Comparison of ENCODE assay signal across 8 cellular contexts in genomic region chr1:26391450-26391849, GRCh38. TPM values are rescaled to one million over a fixed set of nuclear protein-coding genes. Genes with fewer than 3 reads are reported as not detected.
A peak's percentile ranks its signal among the peaks of the same experiment; 100 is the strongest.
DNase-seq lines count a peak whose midpoint lies in the region; ATAC-seq, FAIRE-seq and TF ChIP-seq lines count a peak whose summit lies in the region.

No MANE protein-coding gene starts in this region.

- no peak overlapping the region for H3K4me3 ChIP-seq in breast epithelium
- no peak overlapping the region for H3K4me3 ChIP-seq in kidney (ENCODE audit: low read length in 2 of 2)
- no peak overlapping the region for H3K4me3 ChIP-seq in coronary artery

- no peaks in the 10 kb centered on the region for H3K36me3 Mint-ChIP-seq in MCF 10A (ENCODE audit: insufficient read depth, unreplicated experiment)

- peaks cover 14% of the 10 kb centered on the region for H3K4me1 Mint-ChIP-seq in MCF 10A (ENCODE audit: insufficient read depth, unreplicated experiment)

- BruUV-seq in MCF 10A (replicated peaks; lab: Mats Ljungman, UMichigan): no TSS peak

- no peaks in the 10 kb centered on the region for H3K9me3 Mint-ChIP-seq in MCF 10A (ENCODE audit: unreplicated experiment)

- H3K27me3 ChIP-seq in breast epithelium: no peaks in the 10 kb centered on the region

- TF ChIP-seq POLR2A in breast epithelium (IDR thresholded peaks at IDR 0.05): no peak

- TF ChIP-seq CTCF in MCF 10A (IDR thresholded peaks at IDR 0.05; ENCODE audit: unreplicated experiment): peak; percentile 91
- no peak for TF ChIP-seq CTCF in breast epithelium (IDR thresholded peaks at IDR 0.05)
- peak; percentile 29 for TF ChIP-seq CTCF in kidney (IDR thresholded peaks at IDR 0.05; ENCODE audit: borderline replicate concordance, extremely low read depth, insufficient read depth)
- TF ChIP-seq CTCF in coronary artery (IDR thresholded peaks at IDR 0.05): no peak

- no peaks in the 10 kb centered on the region for H3K27me3 Mint-ChIP-seq in MCF 10A (ENCODE audit: insufficient read depth, unreplicated experiment)

- DNase-seq in MCF 10A (ENCODE audit: unreplicated experiment): peak; percentile 78
- no peak for DNase-seq in breast epithelium (ENCODE audit: low spot score in 2 of 2)
- peak; percentile 47 for DNase-seq in NCI-H69 (lab: John Stamatoyannopoulos, UW)
- peak; percentile 39 for DNase-seq in activated effector memory CD4-positive, alpha-beta T cell treated with Interleukin-2 at 50 U/mL for 16 hours
- no peak for DNase-seq in kidney
- no peak for DNase-seq in NCI-H187 treated with DMSO at 0.1 percent for 48 hours (lab: John Stamatoyannopoulos, UW)
- DNase-seq in coronary artery (ENCODE audit: low spot score): no peak

- ATAC-seq in GM18868 (IDR thresholded peaks at IDR 0.05; ENCODE audit: unreplicated experiment): no peak

- intact Hi-C loops in MCF 10A (cut with micrococcal nuclease): loop anchor here (1.0 to 5.0 kb wide), 6 partner anchors 70 to 354 kb away; partner anchors contain the start of genes C1orf232 and ZNF593
- intact Hi-C loops in breast epithelium (cut with DNase I; ENCODE audit: low total_unique reads): no loop called here
- intact Hi-C loops in kidney (cut with DNase I): no loop called here

- H3K27ac ChIP-seq in breast epithelium (no peak overlapping the region), kidney (ENCODE audit: low read depth in 2 of 2, low read length in 2 of 2) (no peak overlapping the region), coronary artery (no peak overlapping the region)

- H3K9ac ChIP-seq in kidney (ENCODE audit: low read length in 2 of 2): no peak overlapping the region

- H3K36me3 ChIP-seq in breast epithelium (no peaks in the 10 kb centered on the region), kidney (ENCODE audit: control insufficient read depth in 1 of 2, insufficient read depth in 2 of 2, low read length in 2 of 2) (no peaks in the 10 kb centered on the region)

- CTCF ChIA-PET in MCF 10A (lab: Yijun Ruan, JAX): interaction anchor here (0.5 to 2.7 kb wide), 13 partner anchors 9 to 269 kb away, joined by 3 to 14 read pairs (median 5); no protein-coding TSS in a partner anchor

- no peak overlapping the region for H3K4me3 Mint-ChIP-seq in MCF 10A (ENCODE audit: unreplicated experiment)

- FAIRE-seq in kidney (lab: Jason Lieb, UNC): no peak

- no peaks in the 10 kb centered on the region for H3K4me1 ChIP-seq in breast epithelium
- no peaks in the 10 kb centered on the region for H3K4me1 ChIP-seq in kidney (ENCODE audit: control insufficient read depth in 1 of 2, insufficient read depth in 1 of 2, low read depth in 1 of 2, low read length in 2 of 2)

- POLR2A ChIA-PET in MCF 10A (lab: Yijun Ruan, JAX): interaction anchor here (0.6 to 1.7 kb wide), 4 partner anchors 14 to 214 kb away, joined by 3 to 10 read pairs (median 4); partner anchors contain the start of gene CNKSR1

- H3K9me3 ChIP-seq in breast epithelium: no peaks in the 10 kb centered on the region
- no peaks in the 10 kb centered on the region for H3K9me3 ChIP-seq in kidney (ENCODE audit: control insufficient read depth in 1 of 2, low read length in 2 of 2)

- H3K27ac Mint-ChIP-seq in MCF 10A (ENCODE audit: low read depth, unreplicated experiment): no peak overlapping the region

RNA-seq across cellular contexts. Expression of gene ZNF683, which starts 18.9 kb away (rescaled TPM):
- not detected in 2 replicates for total RNA-seq in MCF 10A (2022)
- under 1 TPM in 2 of 3 donors, not detected in 1; 0.48 to 0.59 TPM for total RNA-seq in breast epithelium
- total RNA-seq in kidney: 0.25 TPM
- not detected for polyA plus RNA-seq in kidney (ENCODE audit: insufficient read depth, low read depth, low replicate concordance)

RNA-seq across cellular contexts. Expression of gene LIN28A, which starts 19.2 kb away (rescaled TPM):
- total RNA-seq in MCF 10A (2022): not detected in 2 replicates
- total RNA-seq in breast epithelium: not detected
- total RNA-seq in kidney: not detected
- polyA plus RNA-seq in kidney (ENCODE audit: insufficient read depth, low read depth, low replicate concordance): not detected

RNA-seq across cellular contexts. Expression of gene CRYBG2, which starts 37.5 kb away (rescaled TPM):
- 8.6 and 14.2 TPM in 2 replicates for total RNA-seq in MCF 10A (2022)
- total RNA-seq in breast epithelium: under 1 TPM in 1 of 3 donors, not detected in 2; 0.66 TPM
- 2.2 TPM for total RNA-seq in kidney
- polyA plus RNA-seq in kidney (ENCODE audit: insufficient read depth, low read depth, low replicate concordance): not detected

RNA-seq across cellular contexts. Expression of gene DHDDS, which starts 40.7 kb away (rescaled TPM):
- total RNA-seq in MCF 10A (2022) (48.2 and 56.2 TPM in 2 replicates), breast epithelium (10 to 100 TPM; 37.0 to 85.9 (median 42.9) TPM), kidney (53.4 TPM)
- polyA plus RNA-seq in kidney (ENCODE audit: insufficient read depth, low read depth, low replicate concordance): 41.8 TPM

Comparison
In these comparisons a context has a peak if more than half of its experiments do, and no peak if none do; other contexts are left out.
1. DNase-seq: peak in MCF 10A (single experiment), NCI-H69 (single experiment) and activated effector memory CD4-positive, alpha-beta T cell treated with Interleukin-2 at 50 U/mL for 16 hours (single experiment); none in breast epithelium (0 of 2), kidney (single experiment), NCI-H187 treated with DMSO at 0.1 percent for 48 hours (single experiment) and coronary artery (single experiment).
2. CTCF ChIP-seq: peak in MCF 10A (single experiment) and kidney (single experiment); none in breast epithelium (0 of 3) and coronary artery (single experiment).